Comparison of ENCODE assay signal across 15 cellular contexts in the genomic region with DNA sequence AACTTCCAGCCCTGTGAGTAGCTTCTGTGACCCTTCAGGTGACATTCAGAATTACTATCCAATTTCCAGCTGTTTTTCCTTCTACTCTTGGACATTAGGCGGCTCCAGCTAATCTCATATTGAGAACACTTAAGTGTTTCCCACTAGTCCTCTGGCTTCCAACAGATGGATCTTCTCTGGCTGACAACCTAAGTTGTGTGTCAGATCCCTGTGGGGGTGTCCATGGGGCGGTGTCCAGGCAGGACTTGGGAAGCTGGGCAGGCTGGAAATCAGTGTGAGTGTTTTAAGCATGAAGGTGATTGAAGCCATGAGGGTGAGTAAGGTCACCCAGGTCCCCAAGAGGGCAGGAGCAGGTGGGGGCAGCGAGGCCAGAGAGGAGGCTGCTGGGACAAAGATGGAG. TPM values are rescaled to one million over a fixed set of nuclear protein-coding genes. Genes with fewer than 3 reads are reported as not detected.
DNase-seq lines count a peak whose midpoint lies in the region; TF ChIP-seq lines count a peak whose summit lies in the region.
"Had no signal": no experiment of that assay in that cellular context is flagged by ENCODE, and none has a peak within 500 bp of the region (broad histone marks: within the 10 kb centered on the region; RNA-seq: fewer than 3 reads in every experiment).

No MANE protein-coding gene starts in this region.

- H3K36me3 ChIP-seq in left ventricle myocardium inferior, result peaks cover 98% of the 10 kb centered on the region
- peaks cover 81 to 100% (median 90%) of the 10 kb centered on the region in 4 donors for H3K36me3 ChIP-seq in sigmoid colon

- peaks cover 4% of the 10 kb centered on the region for H3K27me3 Mint-ChIP-seq in HFFc6 (ENCODE audit: insufficient read depth)
- H3K27me3 Mint-ChIP-seq in T-helper 2 cell treated with Interferon-gamma antibody and Interleukin-4, amounts not matched to agents 5 μg/mL and 100 μg/mL, for 36 hours (ENCODE audit: low read depth), result no peaks in the 10 kb centered on the region
- H3K27me3 Mint-ChIP-seq: CD4-positive, alpha-beta T cell had no signal

- intact Hi-C loops in left ventricle myocardium inferior (cut with micrococcal nuclease) (no loop called here), sigmoid colon (cut with DNase I) (no loop called here)

- no peak for TF ChIP-seq POLR2A in sigmoid colon (IDR thresholded peaks at IDR 0.05)

- 87 to 94% methylated on average over 3 of the region's 3 CpGs for WGBS in sigmoid colon, 2 donors

- no peaks in the 10 kb centered on the region for H3K9me3 Mint-ChIP-seq in HFFc6
- no peaks in the 10 kb centered on the region for H3K9me3 Mint-ChIP-seq in T-helper 2 cell treated with Interferon-gamma antibody and Interleukin-4, amounts not matched to agents 5 μg/mL and 100 μg/mL, for 36 hours
- H3K9me3 Mint-ChIP-seq: CD4-positive, alpha-beta T cell; H9 had no signal

- H3K27me3 ChIP-seq in left ventricle myocardium inferior (ENCODE audit: low read depth) (no peaks in the 10 kb centered on the region), sigmoid colon (no peaks in the 10 kb centered on the region)

- DNase-seq in HFFc6 (no peak), cardiac fibroblast (ENCODE audit: low read depth in 2 of 2) (peak; percentile 45 to 52), left ventricle myocardium inferior (peak; percentile 67), sigmoid colon (peak; percentile 84)
- DNase-seq in activated CD4-positive, alpha-beta T cell treated with anti-CD3 and anti-CD28 coated beads, Interleukin-2, amount 50 U/mL, for 48 hours, result no peak
- no peak for DNase-seq in T-helper 2 cell treated with Interferon-gamma antibody and Interleukin-4, amounts not matched to agents 5 μg/mL and 100 μg/mL, for 36 hours (ENCODE audit: low spot score)
- no peak for DNase-seq in activated naive CD4-positive, alpha-beta T cell (lab: John Stamatoyannopoulos, UW)
- DNase-seq: ACHN; Calu3; CD4-positive, alpha-beta T cell; H9; NCI-H1417; NCI-H1930; NCI-H2171; NCI-H510A had no signal

- peaks cover under 1% of the 10 kb centered on the region; the same call in 1 of the 2 replicates for H3K4me1 Mint-ChIP-seq in HFFc6 (ENCODE audit: low read depth)
- no peaks in the 10 kb centered on the region for H3K4me1 Mint-ChIP-seq in T-helper 2 cell treated with Interferon-gamma antibody and Interleukin-4, amounts not matched to agents 5 μg/mL and 100 μg/mL, for 36 hours (ENCODE audit: low read depth)
- H3K4me1 Mint-ChIP-seq: H9 had no signal

- H3K4me3 ChIP-seq in cardiac fibroblast (replicated peaks in 1 of 2; ENCODE audit: low read depth in 2 of 2, low read length in 2 of 2), result no peak overlapping the region
- H3K4me3 ChIP-seq in left ventricle myocardium inferior, result no peak overlapping the region
- H3K4me3 ChIP-seq in sigmoid colon, result no peak overlapping the region

- H3K27ac ChIP-seq in left ventricle myocardium inferior (replicated peaks) (peak overlapping the region; percentile 62), sigmoid colon (peak overlapping the region; percentile 7 to 51 (median 28))

- no peak for TF ChIP-seq EP300 in sigmoid colon (IDR thresholded peaks at IDR 0.05)

- H3K4me1 ChIP-seq in left ventricle myocardium inferior (peaks cover 27% of the 10 kb centered on the region), sigmoid colon (peaks cover 0 to 14% (median 2%) of the 10 kb centered on the region in 4 donors)

- TF ChIP-seq CTCF in HFFc6 (IDR thresholded peaks at IDR 0.05) (no peak), cardiac fibroblast (IDR thresholded peaks at IDR 0.05; ENCODE audit: low read depth, low read length) (no peak), left ventricle myocardium inferior (IDR thresholded peaks at IDR 0.05; ENCODE audit: borderline replicate concordance) (no peak), sigmoid colon (IDR thresholded peaks at IDR 0.05) (no peak)

- no peak overlapping the region for H3K4me3 Mint-ChIP-seq in HFFc6
- no peak overlapping the region for H3K4me3 Mint-ChIP-seq in T-helper 2 cell treated with Interferon-gamma antibody and Interleukin-4, amounts not matched to agents 5 μg/mL and 100 μg/mL, for 36 hours
- H3K4me3 Mint-ChIP-seq: CD4-positive, alpha-beta T cell; H9 had no signal

- peak overlapping the region; percentile 38; the same call in 1 of the 2 replicates for H3K27ac Mint-ChIP-seq in HFFc6
- no peak overlapping the region for H3K27ac Mint-ChIP-seq in T-helper 2 cell treated with Interferon-gamma antibody and Interleukin-4, amounts not matched to agents 5 μg/mL and 100 μg/mL, for 36 hours
- H3K27ac Mint-ChIP-seq: CD4-positive, alpha-beta T cell had no signal

- H3K36me3 Mint-ChIP-seq in HFFc6 (ENCODE audit: low read depth), result peaks cover 28% of the 10 kb centered on the region
- peaks cover 70% of the 10 kb centered on the region for H3K36me3 Mint-ChIP-seq in T-helper 2 cell treated with Interferon-gamma antibody and Interleukin-4, amounts not matched to agents 5 μg/mL and 100 μg/mL, for 36 hours (ENCODE audit: low read depth)

- H3K9me3 ChIP-seq in left ventricle myocardium inferior (replicated peaks) (no peaks in the 10 kb centered on the region), sigmoid colon (no peaks in the 10 kb centered on the region)

RNA-seq across cellular contexts. Expression of gene CNOT3, which starts 10.1 kb away (rescaled TPM):
- 10 to 100 TPM; 46.4 to 65.5 (median 59.6) TPM for total RNA-seq in HFFc6 (2021; fragmentation: NEBNext Ultra II Directional; extraction: Animal tissue kit (Norgen Biotek cat#: 25700))
- 19.5 TPM for total RNA-seq in left ventricle myocardium inferior
- total RNA-seq in sigmoid colon, result 10 to 100 TPM; 11.8 to 31.5 (median 21.2) TPM
- polyA plus RNA-seq in sigmoid colon, result 10 to 100 TPM; 15.5 to 32.9 (median 19.8) TPM

RNA-seq across cellular contexts. Expression of gene LENG1, which starts 11.8 kb away (rescaled TPM):
- 1 to 10 TPM; 3.7 to 7.6 (median 6.2) TPM for total RNA-seq in HFFc6 (2021; fragmentation: NEBNext Ultra II Directional; extraction: Animal tissue kit (Norgen Biotek cat#: 25700))
- 7.3 TPM for total RNA-seq in left ventricle myocardium inferior
- total RNA-seq in sigmoid colon, result 1 to 10 TPM; 7.8 to 10.0 (median 8.7) TPM
- 10 to 100 TPM in 1 of 3 donors, 1 to 10 TPM in 2; 8.4 to 11.5 (median 8.6) TPM for polyA plus RNA-seq in sigmoid colon

RNA-seq across cellular contexts. Expression of gene TMC4, which starts 25.3 kb away (rescaled TPM):
- total RNA-seq in HFFc6 (2021; fragmentation: NEBNext Ultra II Directional; extraction: Animal tissue kit (Norgen Biotek cat#: 25700)), result under 1 TPM; 0.43 to 0.70 (median 0.55) TPM
- total RNA-seq in left ventricle myocardium inferior (2.2 TPM), sigmoid colon (1 to 10 TPM in 1 of 4 donors, under 1 TPM in 1, not detected in 2; 0.66 to 1.4 TPM)
- polyA plus RNA-seq in sigmoid colon, result 10 to 100 TPM; 13.9 to 55.4 (median 25.2) TPM

RNA-seq across cellular contexts. Expression of gene PRPF31, which starts 32.1 kb away (rescaled TPM):
- 10 to 100 TPM; 66.1 to 92.5 (median 83.6) TPM for total RNA-seq in HFFc6 (2021; fragmentation: NEBNext Ultra II Directional; extraction: Animal tissue kit (Norgen Biotek cat#: 25700))
- total RNA-seq in left ventricle myocardium inferior, result 39.5 TPM
- total RNA-seq in sigmoid colon, result 10 to 100 TPM; 48.7 to 53.5 (median 51.5) TPM
- polyA plus RNA-seq in sigmoid colon, result 10 to 100 TPM; 25.0 to 60.9 (median 36.6) TPM

RNA-seq across cellular contexts. Expression of gene TFPT, which starts 32.2 kb away (rescaled TPM):
- 10 to 100 TPM in 5 of 6 experiments, 1 to 10 TPM in 1; 9.3 to 15.4 (median 14.5) TPM for total RNA-seq in HFFc6 (2021; fragmentation: NEBNext Ultra II Directional; extraction: Animal tissue kit (Norgen Biotek cat#: 25700))
- 14.5 TPM for total RNA-seq in left ventricle myocardium inferior
- total RNA-seq in sigmoid colon, result 10 to 100 TPM; 18.2 to 24.7 (median 20.4) TPM
- polyA plus RNA-seq in sigmoid colon, result 10 to 100 TPM; 22.2 to 28.6 (median 25.2) TPM

Comparison
In these comparisons a context has a peak if more than half of its experiments do, and no peak if none do; other contexts are left out.
1. DNase-seq: peak in cardiac fibroblast (2 of 2), left ventricle myocardium inferior (single experiment) and sigmoid colon (single experiment); none in HFFc6 (single experiment), activated CD4-positive, alpha-beta T cell treated with anti-CD3 and anti-CD28 coated beads, Interleukin-2, amount 50 U/mL, for 48 hours (0 of 2), T-helper 2 cell treated with Interferon-gamma antibody and Interleukin-4, amounts not matched to agents 5 μg/mL and 100 μg/mL, for 36 hours (single experiment) and activated naive CD4-positive, alpha-beta T cell (0 of 4).